In the genomic region with DNA sequence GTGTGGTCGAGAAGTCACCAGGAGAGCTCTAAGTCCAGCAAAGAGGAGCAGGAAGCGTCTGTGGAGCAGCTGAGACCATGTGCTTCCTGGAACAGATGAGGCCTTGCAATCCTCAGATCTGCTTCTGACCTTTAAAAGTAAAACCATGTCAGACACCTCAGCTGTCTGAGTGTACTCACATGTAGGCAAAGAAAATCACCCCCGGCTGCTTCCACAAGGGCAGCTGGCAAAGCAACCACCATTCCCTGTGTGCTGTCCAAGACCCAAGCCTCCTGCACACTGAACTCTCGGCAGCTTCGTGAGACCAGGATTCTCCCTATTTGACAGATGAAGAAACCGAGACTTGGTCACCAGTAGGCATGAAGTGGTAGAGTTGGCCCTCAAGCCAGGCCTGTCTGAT, we compare ENCODE assay signal across 17 cellular contexts.
DNase-seq lines count a peak whose midpoint lies in the region; TF ChIP-seq lines count a peak whose summit lies in the region.
"Had no signal": no experiment of that assay in that cellular context is flagged by ENCODE, and none has a peak within 500 bp of the region (broad histone marks: within the 10 kb centered on the region; RNA-seq: fewer than 3 reads in every experiment).

No MANE protein-coding gene starts in this region.

- DNase-seq in nephron progenitor cell (no peak), amniotic stem cell (lab: John Stamatoyannopoulos, UW) (no peak), NCI-H748 treated with DMSO at 0.1 percent for 48 hours (lab: John Stamatoyannopoulos, UW) (no peak)
- no peak for DNase-seq in stimulated activated CD4-positive, alpha-beta T cell treated with anti-CD3 and anti-CD28 coated beads, Interleukin-1b, Interleukin-23, amount 100 ng/mL, for 48 hours
- DNase-seq: CD4-positive, alpha-beta T cell; DMS 273 treated with DMSO at 0.1 percent for 48 hours; DMS79; EL; GDM1; GOT3; HFFc6 had no signal

- H3K27ac ChIP-seq in BLaER1: no peak overlapping the region; the same call in 1 of the 2 replicates
- no peak overlapping the region for H3K27ac ChIP-seq in BLaER1 treated with 17β-estradiol and CSF1 and Interleukin-3, amounts not matched to agents 10 nM and 100 nM

- no peak overlapping the region for H3K9ac ChIP-seq in BLaER1
- H3K9ac ChIP-seq in BLaER1 treated with 17β-estradiol and CSF1 and Interleukin-3, amounts not matched to agents 10 nM and 100 nM: no peak overlapping the region

- peak overlapping the region; percentile 62 for H3K27ac Mint-ChIP-seq in nephron progenitor cell
- H3K27ac Mint-ChIP-seq: CD14-positive monocyte; CD4-positive, alpha-beta T cell; CD8-positive, alpha-beta memory T cell; HFFc6 had no signal

- H3K27me3 ChIP-seq in BLaER1: no peaks in the 10 kb centered on the region
- peaks cover 0 to 11% (median 0%) of the 10 kb centered on the region in 11 experiments; a peak in 6 of 22 replicates for H3K27me3 ChIP-seq in BLaER1 treated with 17β-estradiol and CSF1 and Interleukin-3, amounts not matched to agents 10 nM and 100 nM

- no peak for TF ChIP-seq CTCF in nephron progenitor cell (IDR thresholded peaks at IDR 0.05)

- peaks cover 38% of the 10 kb centered on the region for H3K4me1 Mint-ChIP-seq in nephron progenitor cell
- H3K4me1 Mint-ChIP-seq: CD14-positive monocyte; CD8-positive, alpha-beta memory T cell had no signal

- H3K4me2 ChIP-seq in BLaER1: peak overlapping the region; percentile 47
- H3K4me2 ChIP-seq in BLaER1 treated with 17β-estradiol and CSF1 and Interleukin-3, amounts not matched to agents 10 nM and 100 nM: peak overlapping the region in 8 of 11 experiments; percentile 17 to 61 (median 36); a peak in 14 of 22 replicates

- H3K9me3 ChIP-seq in BLaER1: no peaks in the 10 kb centered on the region
- H3K9me3 ChIP-seq in BLaER1 treated with 17β-estradiol and CSF1 and Interleukin-3, amounts not matched to agents 10 nM and 100 nM (replicated peaks in 1 of 11): no peaks in the 10 kb centered on the region
- H3K9me3 ChIP-seq: HAP-1 had no signal

- H3K4me3 Mint-ChIP-seq in nephron progenitor cell: no peak overlapping the region
- H3K4me3 Mint-ChIP-seq: CD14-positive monocyte; CD4-positive, alpha-beta T cell; CD8-positive, alpha-beta memory T cell; HFFc6 had no signal

- peaks cover 34% of the 10 kb centered on the region for H3K27me3 Mint-ChIP-seq in nephron progenitor cell (ENCODE audit: low read depth, poor library complexity)
- H3K27me3 Mint-ChIP-seq: CD4-positive, alpha-beta T cell had no signal

- H3K4me1 ChIP-seq in BLaER1: peaks cover 43% of the 10 kb centered on the region
- H3K4me1 ChIP-seq in BLaER1 treated with 17β-estradiol and CSF1 and Interleukin-3, amounts not matched to agents 10 nM and 100 nM: peaks cover 0 to 44% (median 29%) of the 10 kb centered on the region in 10 experiments; a peak in 16 of 20 replicates
- H3K4me1 ChIP-seq: HAP-1 had no signal

- H3K36me3 Mint-ChIP-seq in nephron progenitor cell (ENCODE audit: low read depth): no peaks in the 10 kb centered on the region
- H3K36me3 Mint-ChIP-seq: CD14-positive monocyte; CD8-positive, alpha-beta memory T cell had no signal

- H4K20me1 ChIP-seq in BLaER1: no peaks in the 10 kb centered on the region
- no peaks in the 10 kb centered on the region; a peak in 1 of 22 replicates for H4K20me1 ChIP-seq in BLaER1 treated with 17β-estradiol and CSF1 and Interleukin-3, amounts not matched to agents 10 nM and 100 nM

- no peaks in the 10 kb centered on the region for H3K36me3 ChIP-seq in BLaER1
- H3K36me3 ChIP-seq in BLaER1 treated with 17β-estradiol and CSF1 and Interleukin-3, amounts not matched to agents 10 nM and 100 nM: no peaks in the 10 kb centered on the region
- H3K36me3 ChIP-seq: HAP-1 had no signal

- H3K4me3 ChIP-seq in BLaER1: no peak overlapping the region
- no peak overlapping the region for H3K4me3 ChIP-seq in BLaER1 treated with 17β-estradiol and CSF1 and Interleukin-3, amounts not matched to agents 10 nM and 100 nM
- H3K4me3 ChIP-seq: GM12878, HAP-1 had no signal

- H3K9me3 Mint-ChIP-seq in nephron progenitor cell: no peaks in the 10 kb centered on the region
- H3K9me3 Mint-ChIP-seq: CD14-positive monocyte; CD4-positive, alpha-beta T cell had no signal
